ENCODE assay signal across 7 cellular contexts in the genomic region with DNA sequence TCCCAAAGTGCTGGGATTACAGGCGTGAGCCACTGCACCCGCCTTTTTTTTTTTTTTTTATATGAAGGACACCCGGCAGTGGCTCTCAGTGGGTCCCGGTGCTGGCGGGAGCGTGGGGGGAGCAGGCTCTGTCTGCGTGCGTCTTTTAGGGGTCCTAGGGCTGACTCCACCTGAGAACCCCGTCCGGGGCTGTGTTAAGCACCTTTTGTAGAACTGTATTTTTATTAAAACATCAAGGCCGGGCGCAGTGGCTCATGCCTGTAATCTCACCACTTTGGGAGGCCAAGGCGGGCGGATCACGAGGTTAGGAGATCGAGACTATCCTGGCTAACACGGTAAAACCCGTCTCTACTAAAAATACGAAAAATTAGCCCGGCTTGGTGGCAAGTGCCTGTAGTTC. TPM values are rescaled to one million over a fixed set of nuclear protein-coding genes. Genes with fewer than 3 reads are reported as not detected.
DNase-seq lines count a peak whose midpoint lies in the region; TF ChIP-seq lines count a peak whose summit lies in the region.
"Not testable (repeated sequence)": the region's sequence is repeated elsewhere in the genome, so short reads cannot be mapped to it uniquely, and the experiment has no call there.

No MANE protein-coding gene starts in this region.

- H3K36me3 ChIP-seq in left ventricle myocardium inferior; smooth muscle cell (ENCODE audit: low read depth): not testable (repeated sequence)

- peaks cover 76% of the 10 kb centered on the region for H3K27me3 ChIP-seq in left ventricle myocardium inferior (ENCODE audit: low read depth)
- H3K27me3 ChIP-seq in smooth muscle cell (ENCODE audit: low read depth), result peaks cover 15% of the 10 kb centered on the region

- not testable (repeated sequence) for H2AFZ ChIP-seq in smooth muscle cell (ENCODE audit: low read depth)

- peak overlapping the region; percentile 69 for H3K27ac ChIP-seq in VCaP
- H3K27ac ChIP-seq in left ventricle myocardium inferior (replicated peaks); smooth muscle cell (ENCODE audit: low read depth): not testable (repeated sequence)

- not testable (repeated sequence) for H3F3A ChIP-seq in smooth muscle cell (ENCODE audit: low read depth)

- intact Hi-C loops in MCF 10A (cut with micrococcal nuclease); left ventricle myocardium inferior (cut with micrococcal nuclease): not testable (repeated sequence)

- peak overlapping the region; percentile 82 for H3K4me2 ChIP-seq in smooth muscle cell

- not testable (repeated sequence) for H3K36me3 Mint-ChIP-seq in HFFc6 (ENCODE audit: low read depth); MCF 10A (ENCODE audit: insufficient read depth, unreplicated experiment); nephron (ENCODE audit: low read depth)

- not testable (repeated sequence) for H3K9me3 Mint-ChIP-seq in HFFc6; MCF 10A (ENCODE audit: unreplicated experiment); nephron

- not testable (repeated sequence) for H3K9ac ChIP-seq in smooth muscle cell (ENCODE audit: low read depth)

- peaks cover 15% of the 10 kb centered on the region for H3K4me1 Mint-ChIP-seq in HFFc6 (ENCODE audit: low read depth)
- H3K4me1 Mint-ChIP-seq in MCF 10A (ENCODE audit: insufficient read depth, unreplicated experiment); nephron: not testable (repeated sequence)

- H3K4me3 Mint-ChIP-seq in HFFc6 (peak overlapping the region; percentile 79; the same call in 1 of the 2 replicates), MCF 10A (ENCODE audit: unreplicated experiment) (peak overlapping the region; percentile 52), nephron (peak overlapping the region in 2 of 3 experiments; percentile 72 to 80)

- not testable (repeated sequence) for H3K27ac Mint-ChIP-seq in HFFc6; MCF 10A (ENCODE audit: low read depth, unreplicated experiment); nephron

- H3K4me3 ChIP-seq in left ventricle myocardium inferior (peak overlapping the region; percentile 32), smooth muscle cell (peak overlapping the region; percentile 43)

- H3K4me1 ChIP-seq in left ventricle myocardium inferior; smooth muscle cell (ENCODE audit: low read depth): not testable (repeated sequence)

- peak; percentile 49 for DNase-seq in DMS53 (lab: John Stamatoyannopoulos, UW)
- not testable (repeated sequence) for DNase-seq in HFFc6; MCF 10A (ENCODE audit: unreplicated experiment); left ventricle myocardium inferior; smooth muscle cell (lab: John Stamatoyannopoulos, UW; ENCODE audit: unreplicated experiment)

- not testable (repeated sequence) for H3K79me2 ChIP-seq in smooth muscle cell (ENCODE audit: low read depth)

- TF ChIP-seq CTCF in HFFc6 (IDR thresholded peaks at IDR 0.05); VCaP (conservative IDR thresholded peaks at IDR 0.05); MCF 10A (IDR thresholded peaks at IDR 0.05; ENCODE audit: unreplicated experiment); left ventricle myocardium inferior (IDR thresholded peaks at IDR 0.05; ENCODE audit: borderline replicate concordance); nephron (IDR thresholded peaks at IDR 0.05; ENCODE audit: unreplicated experiment in 3 of 3); smooth muscle cell (IDR thresholded peaks at IDR 0.05; ENCODE audit: borderline replicate concordance, insufficient read depth, poor library complexity, severe bottlenecking): not testable (repeated sequence)

- CTCF ChIA-PET in MCF 10A (lab: Yijun Ruan, JAX), result interaction anchor here (0.6 to 3.7 kb wide), 27 partner anchors 11 to 1090 kb away, joined by 3 to 28 read pairs (median 3); no protein-coding TSS in a partner anchor

- H3K27me3 Mint-ChIP-seq in HFFc6 (ENCODE audit: insufficient read depth) (peaks cover 26% of the 10 kb centered on the region), MCF 10A (ENCODE audit: insufficient read depth, unreplicated experiment) (peaks cover 57% of the 10 kb centered on the region), nephron (ENCODE audit: low read depth) (peaks cover 40% of the 10 kb centered on the region)

- not testable (repeated sequence) for H4K20me1 ChIP-seq in smooth muscle cell (ENCODE audit: low read depth)

- 73% methylated on average over 20 of the region's 20 CpGs for WGBS in smooth muscle cell (ENCODE audit: low lambda C conversion rate)

- BruUV-seq in MCF 10A (replicated peaks; lab: Mats Ljungman, UMichigan), result not testable (repeated sequence)

- POLR2A ChIA-PET in MCF 10A (lab: Yijun Ruan, JAX), result not testable (repeated sequence)

- not testable (repeated sequence) for H3K9me3 ChIP-seq in left ventricle myocardium inferior (replicated peaks); smooth muscle cell (replicated peaks; ENCODE audit: low read depth)

RNA-seq across cellular contexts. Expression of a gene that starts 37.3 kb away (rescaled TPM):
- total RNA-seq in HFFc6 (2021; fragmentation: NEBNext Ultra II Directional; extraction: Animal tissue kit (Norgen Biotek cat#: 25700)), result 10 to 100 TPM; 30.6 to 37.8 (median 34.8) TPM
- total RNA-seq in MCF 10A (2022), result 53.3 and 59.6 TPM in 2 replicates
- 39.5 TPM for total RNA-seq in left ventricle myocardium inferior
- 34.7 and 36.9 TPM in 2 replicates for total RNA-seq in smooth muscle cell
- 27.7 and 28.5 TPM in 2 replicates for polyA plus RNA-seq in smooth muscle cell

RNA-seq across cellular contexts. Expression of a gene that starts 55.8 kb away (rescaled TPM):
- total RNA-seq in HFFc6 (2021; fragmentation: NEBNext Ultra II Directional; extraction: Animal tissue kit (Norgen Biotek cat#: 25700)), result 10 to 100 TPM; 28.0 to 32.9 (median 31.2) TPM
- total RNA-seq in MCF 10A (2022), result 3.8 and 5.3 TPM in 2 replicates
- 104 TPM for total RNA-seq in left ventricle myocardium inferior
- total RNA-seq in smooth muscle cell, result 35.8 and 44.4 TPM in 2 replicates
- polyA plus RNA-seq in smooth muscle cell, result 58.1 and 66.3 TPM in 2 replicates
